Comparison of ENCODE assay signal across 9 cellular contexts in genomic region chr9:74499111-74499601, GRCh38. TPM values are rescaled to one million over a fixed set of nuclear protein-coding genes. Genes with fewer than 3 reads are reported as not detected.
DNase-seq lines count a peak whose midpoint lies in the region; ATAC-seq and TF ChIP-seq lines count a peak whose summit lies in the region.
"Had no signal": no experiment of that assay in that cellular context is flagged by ENCODE, and none has a peak within 500 bp of the region (broad histone marks: within the 10 kb centered on the region; RNA-seq: fewer than 3 reads in every experiment).

No MANE protein-coding gene starts in this region.

- peaks cover 57% of the 10 kb centered on the region for H3K27me3 ChIP-seq in GM23338 (ENCODE audit: insufficient read depth)
- H3K27me3 ChIP-seq in right atrium auricular region = peaks cover 0 to 4% of the 10 kb centered on the region in 2 donors
- H3K27me3 ChIP-seq in sigmoid colon = peaks cover 12 to 48% (median 24%) of the 10 kb centered on the region in 3 donors

- peak overlapping the region; percentile 90 for H3K4me2 ChIP-seq in GM23338

- no peaks in the 10 kb centered on the region for H3K9me3 Mint-ChIP-seq in GM23338
- H3K9me3 Mint-ChIP-seq in activated CD8-positive, alpha-beta T cell treated with anti-CD3 and anti-CD28 coated beads, Interleukin-2, amount 10 ng/mL, durations not matched to agents 7 days and 5 days (ENCODE audit: insufficient read depth) = no peaks in the 10 kb centered on the region

- H3K27ac ChIP-seq in GM23338 (ENCODE audit: low read depth) (no peak overlapping the region), right atrium auricular region (peak overlapping the region; percentile 50 to 60), sigmoid colon (no peak overlapping the region)

- H2AFZ ChIP-seq in GM23338 = peak overlapping the region; percentile 92

- H3K27me3 Mint-ChIP-seq in GM23338 (ENCODE audit: insufficient read depth, low read depth, poor library complexity) = peaks cover 45% of the 10 kb centered on the region
- H3K27me3 Mint-ChIP-seq in activated CD8-positive, alpha-beta T cell treated with anti-CD3 and anti-CD28 coated beads, Interleukin-2, amount 10 ng/mL, durations not matched to agents 7 days and 5 days (ENCODE audit: low read depth) = peaks cover 61% of the 10 kb centered on the region

- TF ChIP-seq POLR2A in sigmoid colon (IDR thresholded peaks at IDR 0.05) = no peak

- no peak overlapping the region for H3K27ac Mint-ChIP-seq in GM23338
- H3K27ac Mint-ChIP-seq in activated CD8-positive, alpha-beta T cell treated with anti-CD3 and anti-CD28 coated beads, Interleukin-2, amount 10 ng/mL, durations not matched to agents 7 days and 5 days = no peak overlapping the region

- POLR2A ChIA-PET in activated CD8-positive, alpha-beta T cell treated with anti-CD3 and anti-CD28 coated beads, Interleukin-2, amount 10 ng/mL, durations not matched to agents 7 days and 5 days (lab: Charles Lee) = no interaction called here

- peak overlapping the region; percentile 79 for H3K4me3 ChIP-seq in GM23338
- H3K4me3 ChIP-seq in right atrium auricular region = peak overlapping the region; percentile 50 to 58
- H3K4me3 ChIP-seq in sigmoid colon = peak overlapping the region in 3 of 4 donors; percentile 48 to 59 (median 52)
- no peak overlapping the region for H3K4me3 ChIP-seq in mucosa of descending colon

- CTCF ChIA-PET in activated CD8-positive, alpha-beta T cell treated with anti-CD3 and anti-CD28 coated beads, Interleukin-2, amount 10 ng/mL, durations not matched to agents 7 days and 5 days (lab: Charles Lee) = interaction anchor here (1.2 kb wide), 1 partner anchor 56 kb away, joined by 3 read pairs; no protein-coding TSS in a partner anchor

- WGBS in sigmoid colon, 2 donors = 3 to 14% methylated on average over 19 of the region's 19 CpGs

- peaks cover 30% of the 10 kb centered on the region for H3K4me1 Mint-ChIP-seq in GM23338
- H3K4me1 Mint-ChIP-seq in activated CD8-positive, alpha-beta T cell treated with anti-CD3 and anti-CD28 coated beads, Interleukin-2, amount 10 ng/mL, durations not matched to agents 7 days and 5 days (ENCODE audit: low read depth) = peaks cover 35% of the 10 kb centered on the region

- H3K4me1 ChIP-seq in GM23338 (ENCODE audit: insufficient read depth) (peaks cover 44% of the 10 kb centered on the region), right atrium auricular region (peaks cover 0 to 27% of the 10 kb centered on the region in 2 donors), sigmoid colon (peaks cover 0 to 40% (median 30%) of the 10 kb centered on the region in 4 donors), mucosa of descending colon (ENCODE audit: low read depth) (no peaks in the 10 kb centered on the region)

- peak overlapping the region; percentile 99 for H3K4me3 Mint-ChIP-seq in GM23338
- peak overlapping the region; percentile 92 for H3K4me3 Mint-ChIP-seq in activated CD8-positive, alpha-beta T cell treated with anti-CD3 and anti-CD28 coated beads, Interleukin-2, amount 10 ng/mL, durations not matched to agents 7 days and 5 days

- H4K20me1 ChIP-seq in GM23338 (replicated peaks; ENCODE audit: insufficient read depth) = no peaks in the 10 kb centered on the region

- H3K9me3 ChIP-seq in right atrium auricular region = no peaks in the 10 kb centered on the region
- H3K9me3 ChIP-seq in sigmoid colon = no peaks in the 10 kb centered on the region
- no peaks in the 10 kb centered on the region for H3K9me3 ChIP-seq in mucosa of descending colon

- no peak for TF ChIP-seq EP300 in sigmoid colon (IDR thresholded peaks at IDR 0.05)

- TF ChIP-seq CTCF in GM23338 (conservative IDR thresholded peaks at IDR 0.05; ENCODE audit: low read depth in 2 of 2) (no peak), right atrium auricular region (IDR thresholded peaks at IDR 0.05) (no peak), sigmoid colon (IDR thresholded peaks at IDR 0.05) (no peak), mucosa of descending colon (IDR thresholded peaks at IDR 0.05) (no peak)

- DNase-seq in GM23338 (ENCODE audit: low spot score) = peak; percentile 64
- no peak for DNase-seq in activated CD8-positive, alpha-beta T cell treated with anti-CD3 and anti-CD28 coated beads, Interleukin-2, amount 10 ng/mL, durations not matched to agents 7 days and 5 days
- no peak for DNase-seq in right atrium auricular region (ENCODE audit: low spot score)
- no peak for DNase-seq in sigmoid colon
- DNase-seq in NCI-H146 treated with DMSO at 0.1 percent for 48 hours (lab: John Stamatoyannopoulos, UW; ENCODE audit: unreplicated experiment) = no peak
- DNase-seq in NCI-H2107 (lab: John Stamatoyannopoulos, UW) = no peak
- DNase-seq in mucosa of descending colon = no peak

- H3K79me2 ChIP-seq in GM23338 (replicated peaks; ENCODE audit: insufficient read depth) = 0 out of 2 replicates have a peak, but pooled peaks cover 6% of the 10 kb centered on the region

- intact Hi-C loops in sigmoid colon (cut with DNase I) (no loop called here), mucosa of descending colon (cut with DNase I, micrococcal nuclease) (no loop called here)

- ATAC-seq in GM23338 (peak; percentile 12), HG02973 (IDR thresholded peaks at IDR 0.05; ENCODE audit: unreplicated experiment) (no peak), mucosa of descending colon (no peak)
- ATAC-seq in activated CD8-positive, alpha-beta T cell treated with anti-CD3 and anti-CD28 coated beads, Interleukin-2, amount 10 ng/mL, durations not matched to agents 7 days and 5 days = no peak

- H3F3A ChIP-seq in GM23338 (replicated peaks; ENCODE audit: low read depth) = no peaks in the 10 kb centered on the region; the same call in 1 of the 2 replicates

- H3K36me3 ChIP-seq in GM23338 (ENCODE audit: insufficient read depth) (no peaks in the 10 kb centered on the region), right atrium auricular region (no peaks in the 10 kb centered on the region), sigmoid colon (no peaks in the 10 kb centered on the region), mucosa of descending colon (ENCODE audit: low read depth) (no peaks in the 10 kb centered on the region)

- no peaks in the 10 kb centered on the region for H3K9me2 ChIP-seq in GM23338 (ENCODE audit: insufficient read depth)

- H3K36me3 Mint-ChIP-seq in GM23338 (ENCODE audit: low read depth) = no peaks in the 10 kb centered on the region; the same call in 2 of the 3 replicates
- no peaks in the 10 kb centered on the region for H3K36me3 Mint-ChIP-seq in activated CD8-positive, alpha-beta T cell treated with anti-CD3 and anti-CD28 coated beads, Interleukin-2, amount 10 ng/mL, durations not matched to agents 7 days and 5 days (ENCODE audit: low read depth)

TF ChIP-seq in GM23338, 12 proteins besides CTCF, POLR2A, EP300 and RAD21:
- TF ChIP-seq EZH2 (IDR thresholded peaks at IDR 0.05; ENCODE audit: low read depth, unreplicated experiment) (peak; percentile 34), JUNB (IDR thresholded peaks at IDR 0.05; ENCODE audit: unreplicated experiment) (no peak), ZNF114 (CRISPR knock-in tag; IDR thresholded peaks at IDR 0.05) (no peak)

RNA-seq across cellular contexts. Expression of gene RORB, which starts 2.0 kb away (rescaled TPM):
- total RNA-seq in GM23338 (2014; rRNA removed; shearing (Covaris generic)) = 2.0 and 4.5 TPM in 2 replicates
- 0.92 and 1.2 TPM in 2 replicates for polyA plus RNA-seq in GM23338 (2016; fragmentation: Nextera tagmentation; extraction: Ambion mirVana)
- total RNA-seq in activated CD8-positive, alpha-beta T cell treated with anti-CD3 and anti-CD28 coated beads, Interleukin-2, amount 10 ng/mL, durations not matched to agents 7 days and 5 days = under 1 TPM; 0.08 to 0.16 TPM
- 1 to 10 TPM in 1 of 2 donors, under 1 TPM in 1; 0.55 to 2.4 TPM for total RNA-seq in right atrium auricular region
- 1 to 10 TPM in 2 of 4 donors, under 1 TPM in 2; 0.27 to 1.9 (median 0.95) TPM for total RNA-seq in sigmoid colon
- under 1 TPM in 1 of 3 donors, not detected in 2; 0.03 TPM for polyA plus RNA-seq in sigmoid colon
- under 1 TPM in 2 of 3 donors, not detected in 1; 0.19 to 0.66 TPM for total RNA-seq in mucosa of descending colon
- total RNA-seq: HT-29 had no signal

Comparison
In these comparisons a context has a peak if more than half of its experiments do, and no peak if none do; other contexts are left out.
1. H3K27ac ChIP-seq: peak in right atrium auricular region (2 of 2); none in GM23338 (single experiment) and sigmoid colon (0 of 4).